ENCODE assay signal across 15 cellular contexts in genomic region chr14:71471604-71472003, GRCh38.
"Had no signal": no experiment of that assay in that cellular context is flagged by ENCODE, and none has a peak within 500 bp of the region (broad histone marks: within the 10 kb centered on the region; RNA-seq: fewer than 3 reads in every experiment).

No MANE protein-coding gene starts in this region.

- H3K27me3 ChIP-seq: body of pancreas, gastroesophageal sphincter, ovary, vagina had no signal

- H3K4me3 ChIP-seq: body of pancreas, gastroesophageal sphincter, left ventricle myocardium inferior, ovary, vagina had no signal

- H3K9me3 ChIP-seq: body of pancreas, gastroesophageal sphincter, left ventricle myocardium inferior, ovary, vagina had no signal

- H3K36me3 ChIP-seq: gastroesophageal sphincter, left ventricle myocardium inferior, ovary, vagina had no signal

- H3K4me3 Mint-ChIP-seq: activated CD4-positive, alpha-beta memory T cell treated with anti-CD3 and anti-CD28 coated beads for 36 hours; activated naive CD4-positive, alpha-beta T cell treated with anti-CD3 and anti-CD28 coated beads for 36 hours had no signal

- H3K27ac ChIP-seq: body of pancreas, gastroesophageal sphincter, left ventricle myocardium inferior, ovary, vagina had no signal

- H3K4me1 ChIP-seq: body of pancreas, vagina had no signal

- H3K27ac Mint-ChIP-seq: activated CD4-positive, alpha-beta memory T cell treated with anti-CD3 and anti-CD28 coated beads for 36 hours; activated naive CD4-positive, alpha-beta T cell treated with anti-CD3 and anti-CD28 coated beads for 36 hours had no signal

- DNase-seq: activated CD4-positive, alpha-beta memory T cell treated with anti-CD3 and anti-CD28 coated beads for 36 hours; activated CD8-positive, alpha-beta memory T cell treated with anti-CD3 and anti-CD28 coated beads, Interleukin-2, amount 50 U/mL, for 4 hours; activated naive CD4-positive, alpha-beta T cell treated with anti-CD3 and anti-CD28 coated beads for 36 hours; amniotic stem cell; body of pancreas; central memory CD4-positive, alpha-beta T cell; cortex of kidney; effector memory CD4-positive, alpha-beta T cell; kidney; left ventricle myocardium inferior; ovary; stimulated activated CD4-positive, alpha-beta T cell treated with anti-CD3 and anti-CD28 coated beads, Interleukin-4, amount 100 ng/mL, for 1 hour; stimulated activated CD8-positive, alpha-beta memory T cell treated with anti-CD3 and anti-CD28 coated beads, Interleukin-4, amount 100 ng/mL, for 48 hours had no signal

- FAIRE-seq: kidney had no signal

- H3K27me3 Mint-ChIP-seq: activated CD4-positive, alpha-beta memory T cell treated with anti-CD3 and anti-CD28 coated beads for 36 hours had no signal
